18 cellular contexts compared by ENCODE assay signal in genomic region chr13:110554946-110555345, GRCh38. TPM values are rescaled to one million over a fixed set of nuclear protein-coding genes. Genes with fewer than 3 reads are reported as not detected.
"Had no signal": no experiment of that assay in that cellular context is flagged by ENCODE, and none has a peak within 500 bp of the region (broad histone marks: within the 10 kb centered on the region; RNA-seq: fewer than 3 reads in every experiment).

No MANE protein-coding gene starts in this region.

- H3K27me3 Mint-ChIP-seq: activated naive CD8-positive, alpha-beta T cell treated with anti-CD3 and anti-CD28 coated beads, Interleukin-2, amount 10 ng/mL, durations not matched to agents 7 days and 5 days; type B pancreatic cell had no signal

- H3K27ac Mint-ChIP-seq: activated naive CD8-positive, alpha-beta T cell treated with anti-CD3 and anti-CD28 coated beads, Interleukin-2, amount 10 ng/mL, durations not matched to agents 7 days and 5 days; T-helper 1 cell treated with Interleukin-12 subunit alpha and Interleukin-12 subunit beta and Interleukin-4 antibody, amounts not matched to agents 30 μg/mL and 1 μg/mL, for 36 hours had no signal

- H3K36me3 ChIP-seq: brain microvascular endothelial cell, ovary had no signal

- DNase-seq: activated CD4-positive, alpha-beta T cell treated with anti-CD3 and anti-CD28 coated beads for 4 hours; activated naive CD8-positive, alpha-beta T cell treated with anti-CD3 and anti-CD28 coated beads, Interleukin-2, amount 10 ng/mL, durations not matched to agents 7 days and 5 days; brain microvascular endothelial cell; cortex of kidney; effector CD8-positive, alpha-beta T cell; esophagus squamous epithelium; glutamatergic neuron; kidney glomerular epithelial cell; left ventricle myocardium superior; midbrain; ovary; stimulated activated CD4-positive, alpha-beta T cell treated with anti-CD3 and anti-CD28 coated beads, Interleukin-15, amount 100 ng/mL, for 24 hours; stimulated activated CD4-positive, alpha-beta T cell treated with anti-CD3 and anti-CD28 coated beads, Interleukin-4, amount 100 ng/mL, for 24 hours; stimulated activated naive CD4-positive, alpha-beta T cell; substantia nigra had no signal

- H3K27ac ChIP-seq: brain microvascular endothelial cell, esophagus squamous epithelium, ovary had no signal

- H3K9me3 Mint-ChIP-seq: activated naive CD8-positive, alpha-beta T cell treated with anti-CD3 and anti-CD28 coated beads, Interleukin-2, amount 10 ng/mL, durations not matched to agents 7 days and 5 days; T-helper 1 cell treated with Interleukin-12 subunit alpha and Interleukin-12 subunit beta and Interleukin-4 antibody, amounts not matched to agents 30 μg/mL and 1 μg/mL, for 36 hours; type B pancreatic cell had no signal

- ATAC-seq: left ventricle myocardium superior had no signal

- H3K27me3 ChIP-seq: brain microvascular endothelial cell, esophagus squamous epithelium, ovary had no signal

- H3K9me3 ChIP-seq: esophagus squamous epithelium, ovary had no signal

- H3K4me3 Mint-ChIP-seq: activated naive CD8-positive, alpha-beta T cell treated with anti-CD3 and anti-CD28 coated beads, Interleukin-2, amount 10 ng/mL, durations not matched to agents 7 days and 5 days; T-helper 1 cell treated with Interleukin-12 subunit alpha and Interleukin-12 subunit beta and Interleukin-4 antibody, amounts not matched to agents 30 μg/mL and 1 μg/mL, for 36 hours had no signal

- H3K4me3 ChIP-seq: esophagus squamous epithelium, ovary had no signal

- H3K36me3 Mint-ChIP-seq: type B pancreatic cell had no signal

RNA-seq across cellular contexts. Expression of gene RAB20, which starts 6.6 kb away (rescaled TPM):
- polyA plus RNA-seq: neural cell had no signal
